In the genomic region with DNA sequence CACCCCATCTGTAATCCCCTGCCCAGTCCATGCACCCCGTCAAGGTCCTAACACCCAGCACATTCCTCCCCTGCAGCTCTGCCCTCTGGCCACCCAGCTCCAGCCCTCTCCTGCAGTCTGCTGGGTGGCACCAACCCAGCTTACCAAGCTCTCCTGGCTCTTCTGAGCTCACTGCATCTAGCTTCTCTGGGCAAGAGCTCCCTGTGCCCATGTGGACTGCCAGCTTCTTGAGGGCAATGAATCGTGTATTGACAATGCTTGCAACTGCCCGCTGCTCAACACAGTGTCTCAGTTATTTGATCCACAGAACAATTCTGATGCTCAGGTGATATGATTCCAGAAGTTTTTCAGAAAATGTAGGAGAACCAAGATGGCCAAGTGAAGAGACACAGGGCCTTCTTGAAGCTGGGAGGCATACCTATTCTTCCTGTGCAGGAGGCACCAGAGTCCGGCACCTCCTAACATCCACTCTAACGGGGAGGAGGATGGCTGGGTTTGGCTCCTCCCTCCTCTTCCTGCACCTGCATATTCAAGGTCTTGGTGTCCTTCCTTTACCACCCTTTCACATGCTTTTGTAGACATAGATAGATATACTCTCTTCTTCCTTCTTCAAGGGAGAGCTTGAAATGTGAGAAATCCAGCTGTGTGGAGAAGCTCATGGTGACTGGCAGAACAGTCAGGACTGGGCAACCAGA, we compare ENCODE assay signal across 20 cellular contexts.
DNase-seq lines count a peak whose midpoint lies in the region; ATAC-seq and TF ChIP-seq lines count a peak whose summit lies in the region.
"Had no signal": no experiment of that assay in that cellular context is flagged by ENCODE, and none has a peak within 500 bp of the region (broad histone marks: within the 10 kb centered on the region; RNA-seq: fewer than 3 reads in every experiment).

No MANE protein-coding gene starts in this region.

- POLR2A ChIA-PET in T-cell (lab: Charles Lee) = interaction anchor here in 1 of 2 donors (0.8 kb wide), 1 partner anchor 24 kb away, joined by 3 read pairs; no protein-coding TSS in a partner anchor

- peak overlapping the region; percentile 33 for H3K27ac Mint-ChIP-seq in activated naive CD4-positive, alpha-beta T cell treated with anti-CD3 and anti-CD28 coated beads, Interleukin-2, amount 50 U/mL, for 24 hours
- H3K27ac Mint-ChIP-seq in T-cell = peak overlapping the region; percentile 96 to 99

- no peaks in the 10 kb centered on the region for H3K9me3 ChIP-seq in lower lobe of right lung
- no peaks in the 10 kb centered on the region for H3K9me3 ChIP-seq in upper lobe of left lung
- H3K9me3 ChIP-seq: psoas muscle, SK-N-SH had no signal

- no peak for TF ChIP-seq EP300 in upper lobe of left lung (IDR thresholded peaks at IDR 0.05)

- peaks cover 71% of the 10 kb centered on the region for H3K4me1 Mint-ChIP-seq in activated naive CD4-positive, alpha-beta T cell treated with anti-CD3 and anti-CD28 coated beads, Interleukin-2, amount 50 U/mL, for 24 hours
- H3K4me1 Mint-ChIP-seq in T-cell = peaks cover 65 to 82% (median 78%) of the 10 kb centered on the region in 3 donors

- no peak for TF ChIP-seq CTCF in lower lobe of right lung (IDR thresholded peaks at IDR 0.05)
- no peak for TF ChIP-seq CTCF in upper lobe of left lung (IDR thresholded peaks at IDR 0.05)

- peaks cover 14% of the 10 kb centered on the region for H3K36me3 Mint-ChIP-seq in activated naive CD4-positive, alpha-beta T cell treated with anti-CD3 and anti-CD28 coated beads, Interleukin-2, amount 50 U/mL, for 24 hours
- H3K36me3 Mint-ChIP-seq in T-cell = peaks cover 33% of the 10 kb centered on the region

- H3K4me3 Mint-ChIP-seq in activated naive CD4-positive, alpha-beta T cell treated with anti-CD3 and anti-CD28 coated beads, Interleukin-2, amount 50 U/mL, for 24 hours = peak overlapping the region; percentile 55
- peak overlapping the region; percentile 35 to 74 (median 60) for H3K4me3 Mint-ChIP-seq in T-cell

- peak overlapping the region; percentile 80 for H3K27ac ChIP-seq in lower lobe of right lung
- H3K27ac ChIP-seq in upper lobe of left lung = peak overlapping the region; percentile 69 to 87 (median 84)
- H3K27ac ChIP-seq: psoas muscle had no signal

- 90 to 92% methylated on average over 5 of the region's 5 CpGs for WGBS in upper lobe of left lung, 2 donors

- H3K4me1 ChIP-seq in lower lobe of right lung (peaks cover 46% of the 10 kb centered on the region), upper lobe of left lung (peaks cover 30 to 49% (median 31%) of the 10 kb centered on the region in 4 donors)
- H3K4me1 ChIP-seq: psoas muscle had no signal

- no peaks in the 10 kb centered on the region for H3K27me3 Mint-ChIP-seq in activated naive CD4-positive, alpha-beta T cell treated with anti-CD3 and anti-CD28 coated beads, Interleukin-2, amount 50 U/mL, for 24 hours
- H3K27me3 Mint-ChIP-seq in T-cell = no peaks in the 10 kb centered on the region
- H3K27me3 Mint-ChIP-seq: stimulated activated naive CD8-positive, alpha-beta T cell treated with anti-CD3 and anti-CD28 coated beads, Interleukin-15, Interleukin-2, amounts not matched to agents 100 ng/mL and 50 ng/mL, for 24 hours had no signal

- H3K4me3 ChIP-seq in lower lobe of right lung (no peak overlapping the region), upper lobe of left lung (no peak overlapping the region)
- H3K4me3 ChIP-seq: psoas muscle had no signal

- ATAC-seq in T-cell (replicated peaks in 1 of 4) (peak in 3 of 4 experiments; percentile 21 to 60 (median 28)), lower lobe of right lung (no peak), upper lobe of left lung (ENCODE audit: low FRiP score in 2 of 2) (no peak), GM18502 (IDR thresholded peaks at IDR 0.05; ENCODE audit: poor library complexity, unreplicated experiment) (no peak), HG02870 (IDR thresholded peaks at IDR 0.05; ENCODE audit: unreplicated experiment) (no peak), HG03159 (IDR thresholded peaks at IDR 0.05; ENCODE audit: unreplicated experiment) (no peak)
- ATAC-seq: left colon, psoas muscle had no signal

- no peak for DNase-seq in activated naive CD4-positive, alpha-beta T cell (lab: John Stamatoyannopoulos, UW)
- DNase-seq in T-cell = peak in 2 of 34 experiments; percentile 25 to 27
- DNase-seq in lower lobe of right lung = no peak
- DNase-seq in upper lobe of left lung = no peak
- DNase-seq: amniotic stem cell; central memory CD4-positive, alpha-beta T cell; DMS53; KBM-7; left colon; NCI-H1417; NCI-H345; OCI-M1; psoas muscle; SK-N-SH; stimulated activated CD4-positive, alpha-beta T cell treated with anti-CD3 and anti-CD28 coated beads, Interleukin-12 subunit alpha, Interleukin-12 subunit beta, amount 100 ng/mL, for 4 hours had no signal

- no peaks in the 10 kb centered on the region for H3K27me3 ChIP-seq in lower lobe of right lung (ENCODE audit: low read depth)
- H3K27me3 ChIP-seq in upper lobe of left lung = no peaks in the 10 kb centered on the region

- TF ChIP-seq POLR2A in upper lobe of left lung (IDR thresholded peaks at IDR 0.05) = no peak

- CTCF ChIA-PET in T-cell (lab: Charles Lee) = interaction anchor here (0.6 to 1.3 kb wide), 3 partner anchors 24 to 181 kb away, joined by 5 to 10 read pairs (median 7); no protein-coding TSS in a partner anchor

- H3K9me3 Mint-ChIP-seq in activated naive CD4-positive, alpha-beta T cell treated with anti-CD3 and anti-CD28 coated beads, Interleukin-2, amount 50 U/mL, for 24 hours = no peaks in the 10 kb centered on the region
- no peaks in the 10 kb centered on the region for H3K9me3 Mint-ChIP-seq in T-cell
- H3K9me3 Mint-ChIP-seq: stimulated activated naive CD8-positive, alpha-beta T cell treated with anti-CD3 and anti-CD28 coated beads, Interleukin-15, Interleukin-2, amounts not matched to agents 100 ng/mL and 50 ng/mL, for 24 hours had no signal

- intact Hi-C loops in lower lobe of right lung (cut with DNase I) = no loop called here

- H3K36me3 ChIP-seq in lower lobe of right lung (peaks cover 5% of the 10 kb centered on the region), upper lobe of left lung (no peaks in the 10 kb centered on the region)

Comparison
In these comparisons a context has a peak if more than half of its experiments do, and no peak if none do; other contexts are left out.
1. ATAC-seq: peak in T-cell (3 of 4); none in lower lobe of right lung (0 of 2), upper lobe of left lung (0 of 2), GM18502 (single experiment), HG02870 (single experiment) and HG03159 (single experiment).